ENCODE assay signal across 5 cellular contexts in genomic region chr11:1189816-1190215, GRCh38. TPM values are rescaled to one million over a fixed set of nuclear protein-coding genes. Genes with fewer than 3 reads are reported as not detected.
"Had no signal": no experiment of that assay in that cellular context is flagged by ENCODE, and none has a peak within 500 bp of the region (broad histone marks: within the 10 kb centered on the region; RNA-seq: fewer than 3 reads in every experiment).

No MANE protein-coding gene starts in this region.

RNA-seq across cellular contexts. Expression of gene MUC5AC, which starts 32.1 kb away (rescaled TPM):
- total RNA-seq: LHCN-M2, MCF 10A, OCI-LY7, SK-MEL-5 had no signal
- polyA plus RNA-seq: SK-N-SH had no signal

RNA-seq across cellular contexts. Expression of gene MUC5B, which starts 33.0 kb away (rescaled TPM):
- total RNA-seq: LHCN-M2, MCF 10A had no signal
- polyA plus RNA-seq: SK-N-SH had no signal
